ENCODE assay signal across 1 cellular context in the genomic region with DNA sequence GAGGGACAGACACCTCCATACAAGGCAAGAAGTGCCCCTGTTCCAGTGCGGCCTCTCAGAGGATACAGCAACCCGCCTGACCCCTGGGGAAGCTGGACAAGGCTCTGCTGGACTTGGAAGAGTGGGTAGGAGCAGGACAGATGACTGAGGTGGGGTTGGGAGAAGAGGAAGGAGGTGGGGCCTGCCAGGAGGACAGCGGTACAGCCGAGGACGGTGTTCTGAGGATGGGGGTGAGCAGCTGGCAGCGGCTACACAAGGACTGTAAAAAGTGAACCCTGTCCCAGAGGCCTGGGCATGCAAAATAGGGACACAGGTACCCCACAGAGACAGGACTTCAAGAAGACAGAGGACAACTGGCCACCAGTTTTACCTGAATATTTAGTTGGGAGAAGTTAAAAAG.
TF ChIP-seq lines count a peak whose summit lies in the region.

No MANE protein-coding gene starts in this region.

TF ChIP-seq in H1, 55 proteins besides CTCF, POLR2A, EP300 and RAD21:
- TF ChIP-seq CHD2 (IDR thresholded peaks at IDR 0.05; ENCODE audit: low read length): no peak
- TF ChIP-seq ASH2L (IDR thresholded peaks at IDR 0.05; ENCODE audit: low read length): no peak
- TF ChIP-seq FOSL1 (IDR thresholded peaks at IDR 0.05; ENCODE audit: insufficient read depth, low read depth, low read length): no peak
- TF ChIP-seq CREB1 (IDR thresholded peaks at IDR 0.05): no peak
- TF ChIP-seq JUND (IDR thresholded peaks at IDR 0.05; ENCODE audit: low read length): no peak
- no peak for TF ChIP-seq RFX5 (IDR thresholded peaks at IDR 0.05; ENCODE audit: borderline replicate concordance, low read depth, low read length)
- no peak for TF ChIP-seq SIRT6 (IDR thresholded peaks at IDR 0.05; ENCODE audit: low read length)
- no peak for TF ChIP-seq HDAC6 (IDR thresholded peaks at IDR 0.05; ENCODE audit: low read depth, low read length)
- TF ChIP-seq SUZ12 (IDR thresholded peaks at IDR 0.05; ENCODE audit: low read length): no peak
- TF ChIP-seq SIN3A (conservative IDR thresholded peaks at IDR 0.05 in 1 of 2, IDR thresholded peaks at IDR 0.05 in 1 of 2; ENCODE audit: low read depth in 1 of 2, low read length in 2 of 2): no peak
- TF ChIP-seq, protein P1, sequence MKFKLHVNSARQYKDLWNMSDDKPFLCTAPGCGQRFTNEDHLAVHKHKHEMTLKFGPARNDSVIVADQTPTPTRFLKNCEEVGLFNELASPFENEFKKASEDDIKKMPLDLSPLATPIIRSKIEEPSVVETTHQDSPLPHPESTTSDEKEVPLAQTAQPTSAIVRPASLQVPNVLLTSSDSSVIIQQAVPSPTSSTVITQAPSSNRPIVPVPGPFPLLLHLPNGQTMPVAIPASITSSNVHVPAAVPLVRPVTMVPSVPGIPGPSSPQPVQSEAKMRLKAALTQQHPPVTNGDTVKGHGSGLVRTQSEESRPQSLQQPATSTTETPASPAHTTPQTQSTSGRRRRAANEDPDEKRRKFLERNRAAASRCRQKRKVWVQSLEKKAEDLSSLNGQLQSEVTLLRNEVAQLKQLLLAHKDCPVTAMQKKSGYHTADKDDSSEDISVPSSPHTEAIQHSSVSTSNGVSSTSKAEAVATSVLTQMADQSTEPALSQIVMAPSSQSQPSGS (IDR thresholded peaks at IDR 0.05; ENCODE audit: low read length): no peak
- TF ChIP-seq, protein P2, sequence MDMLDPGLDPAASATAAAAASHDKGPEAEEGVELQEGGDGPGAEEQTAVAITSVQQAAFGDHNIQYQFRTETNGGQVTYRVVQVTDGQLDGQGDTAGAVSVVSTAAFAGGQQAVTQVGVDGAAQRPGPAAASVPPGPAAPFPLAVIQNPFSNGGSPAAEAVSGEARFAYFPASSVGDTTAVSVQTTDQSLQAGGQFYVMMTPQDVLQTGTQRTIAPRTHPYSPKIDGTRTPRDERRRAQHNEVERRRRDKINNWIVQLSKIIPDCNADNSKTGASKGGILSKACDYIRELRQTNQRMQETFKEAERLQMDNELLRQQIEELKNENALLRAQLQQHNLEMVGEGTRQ (IDR thresholded peaks at IDR 0.05; ENCODE audit: low read length): no peak
- TF ChIP-seq SRF (IDR thresholded peaks at IDR 0.05; ENCODE audit: low read depth, low read length): no peak
- no peak for TF ChIP-seq ZNF274 (IDR thresholded peaks at IDR 0.05; ENCODE audit: borderline replicate concordance, extremely low read depth, low read length)
- no peak for TF ChIP-seq TAF1 (IDR thresholded peaks at IDR 0.05; ENCODE audit: low read depth, low read length)
